ENCODE assay signal across 30 cellular contexts in the genomic region with DNA sequence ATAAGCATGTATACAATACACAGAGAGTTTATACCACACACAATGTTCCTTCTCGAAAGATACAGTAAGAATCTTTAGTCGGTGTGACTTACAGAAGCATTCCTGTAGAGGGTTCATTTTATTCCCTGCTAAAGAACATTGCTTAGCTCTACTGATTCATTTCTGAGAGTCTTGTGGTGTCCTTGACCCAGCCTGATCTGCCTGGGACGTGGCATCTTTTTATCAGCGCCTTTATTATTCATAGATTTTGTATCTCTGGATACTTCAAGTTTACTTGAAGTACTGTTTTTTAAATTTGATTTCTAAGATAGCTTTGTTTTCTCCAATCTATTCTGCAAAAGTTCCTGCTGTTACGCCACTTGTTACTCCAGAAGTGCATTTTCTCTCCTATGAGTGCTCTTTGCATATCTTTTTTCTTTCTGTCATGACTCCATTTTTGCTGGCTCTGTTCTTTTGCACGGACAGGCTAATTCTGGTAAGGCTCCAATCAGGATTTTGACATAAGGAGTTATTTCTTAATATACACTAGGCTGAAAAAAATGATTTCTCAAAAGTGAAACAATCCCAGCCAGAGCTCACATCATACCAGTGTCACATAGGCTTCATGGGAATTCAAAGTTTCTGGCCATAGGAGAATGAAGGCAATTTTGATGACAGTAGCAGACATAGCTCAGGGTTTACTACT.
"Had no signal": no experiment of that assay in that cellular context is flagged by ENCODE, and none has a peak within 500 bp of the region (broad histone marks: within the 10 kb centered on the region; RNA-seq: fewer than 3 reads in every experiment).

No MANE protein-coding gene starts in this region.

- H2AFZ ChIP-seq: neural progenitor cell had no signal

- H3K4me3 ChIP-seq: heart right ventricle, left ventricle myocardium inferior, lung, neural progenitor cell, right atrium auricular region, stomach, thyroid gland, upper lobe of left lung had no signal

- H3K27me3 ChIP-seq: heart right ventricle, neural progenitor cell, right atrium auricular region, stomach, thyroid gland, upper lobe of left lung had no signal

- DNase-seq: activated CD4-positive, alpha-beta memory T cell treated with anti-CD3 and anti-CD28 coated beads, Interleukin-2, amount 10 ng/mL, durations not matched to agents 7 days and 5 days; activated CD4-positive, alpha-beta T cell treated with anti-CD3 and anti-CD28 coated beads, Interleukin-2, amount 10 ng/mL, durations not matched to agents 7 days and 5 days; activated CD4-positive, CD25-positive, alpha-beta regulatory T cell treated with anti-CD3 and anti-CD28 coated beads, Interleukin-2, amount 50 U/mL, for 72 hours; activated CD8-positive, alpha-beta memory T cell treated with anti-CD3 and anti-CD28 coated beads, Interleukin-2, amount 50 U/mL, for 48 hours; activated gamma-delta T cell treated with Interleukin-2 at 50 U/mL for 16 hours; activated naive CD4-positive, alpha-beta T cell treated with anti-CD3 and anti-CD28 coated beads, Interleukin-2, amount 50 U/mL, for 16 hours; activated T-cell treated with anti-CD3 and anti-CD28 coated beads, Interleukin-2, amount 50 U/mL, for 4 hours; anterior cingulate cortex; endodermal cell; foreskin fibroblast; heart right ventricle; kidney glomerular epithelial cell; left ventricle myocardium inferior; mesendoderm; natural killer cell; occipital lobe; stimulated activated CD4-positive, alpha-beta T cell treated with anti-CD3 and anti-CD28 coated beads, Interleukin-15, amount 100 ng/mL, for 24 hours; stimulated activated CD4-positive, alpha-beta T cell treated with anti-CD3 and anti-CD28 coated beads, Interleukin-2, amount 100 ng/mL, for 24 hours; stimulated activated naive B cell treated with anti-CD40 and anti-IgM and Interleukin-4, amounts not matched to agents 10 μg/mL and 1 μg/mL and 100 μg/mL, for 72 hours; stomach; T-helper 17 cell; T1000; thyroid gland; upper lobe of left lung had no signal

- ATAC-seq: activated T-cell treated with anti-CD3 and anti-CD28 coated beads, Interleukin-2, amount 50 U/mL, for 4 hours; activated T-helper 17 cell treated with anti-CD3 and anti-CD28 coated beads, Interleukin-2, amount 50 U/mL, for 72 hours; esophagus mucosa; heart right ventricle; natural killer cell; stimulated activated naive B cell treated with anti-CD40 and anti-IgM and Interleukin-4, amounts not matched to agents 10 μg/mL and 1 μg/mL and 100 μg/mL, for 72 hours; T-helper 17 cell had no signal

- H3K27ac ChIP-seq: heart right ventricle, left ventricle myocardium inferior, neural progenitor cell, right atrium auricular region, stomach, thyroid gland, upper lobe of left lung had no signal

- H3K4me2 ChIP-seq: neural progenitor cell had no signal

- H3K36me3 ChIP-seq: heart right ventricle, left ventricle myocardium inferior, neural progenitor cell, right atrium auricular region, stomach, thyroid gland, upper lobe of left lung had no signal

- FAIRE-seq: bronchial epithelial cell had no signal

- H3K4me1 ChIP-seq: heart right ventricle, left ventricle myocardium inferior, neural progenitor cell, right atrium auricular region, stomach, thyroid gland had no signal

- H3K9ac ChIP-seq: neural progenitor cell had no signal

- H3K9me3 ChIP-seq: left ventricle myocardium inferior, right atrium auricular region, stomach, thyroid gland, upper lobe of left lung had no signal
